ENCODE assay signal across 8 cellular contexts in genomic region chr11:75214411-75214821, GRCh38. TPM values are rescaled to one million over a fixed set of nuclear protein-coding genes. Genes with fewer than 3 reads are reported as not detected.
DNase-seq lines count a peak whose midpoint lies in the region; ATAC-seq and TF ChIP-seq lines count a peak whose summit lies in the region.

No MANE protein-coding gene starts in this region.

- H3K4me3 ChIP-seq in BJ (ENCODE audit: low read depth, low read length), result no peak overlapping the region

- no peaks in the 10 kb centered on the region for H3K36me3 ChIP-seq in BJ (ENCODE audit: control insufficient read depth, insufficient read depth, low read length)

- H3K27me3 ChIP-seq in BJ (ENCODE audit: control insufficient read depth, insufficient read depth, low read length), result peaks cover 3% of the 10 kb centered on the region

- CTCF ChIA-PET in BJ (lab: Yijun Ruan, JAX), result interaction anchor here (0.8 to 3.2 kb wide), 11 partner anchors 9 to 183 kb away, joined by 3 to 19 read pairs (median 4); no protein-coding TSS in a partner anchor

- POLR2A ChIA-PET in BJ (lab: Charles Lee), result no interaction called here

- DNase-seq in BJ (ENCODE audit: low read depth), result no peak
- peak; percentile 15 for DNase-seq in HS-5 (ENCODE audit: low read depth)
- peak; percentile 18 for DNase-seq in SKM-1 (lab: John Stamatoyannopoulos, UW; ENCODE audit: unreplicated experiment)
- peak; percentile 71 for DNase-seq in activated naive CD4-positive, alpha-beta T cell treated with anti-CD3 and anti-CD28 coated beads, Interleukin-2, amount 50 U/mL, for 16 hours
- peak; percentile 69 for DNase-seq in hepatic stellate cell (ENCODE audit: low spot score)
- DNase-seq in stimulated activated CD4-positive, alpha-beta T cell treated with anti-CD3 and anti-CD28 coated beads, Interleukin-12 subunit alpha, Interleukin-12 subunit beta, amount 100 ng/mL, for 24 hours (ENCODE audit: low read depth in 2 of 2), result peak; percentile 40 to 78
- DNase-seq in mesenteric fat pad (ENCODE audit: low spot score), result no peak

- no peak for ATAC-seq in GM18517 (IDR thresholded peaks at IDR 0.05; ENCODE audit: unreplicated experiment)

- peak; percentile 51 for TF ChIP-seq CTCF in BJ (IDR thresholded peaks at IDR 0.05; ENCODE audit: insufficient read depth, low read depth, low read length)

RNA-seq across cellular contexts. Expression of gene TPBGL, which starts 26.2 kb away (rescaled TPM):
- polyA plus RNA-seq in BJ (2011; rRNA removed), result not detected in 2 replicates
- polyA minus RNA-seq in BJ (2011; rRNA and poly(A)+ RNA removed), result not detected in 2 replicates
- 1.6 TPM for total RNA-seq in mesenteric fat pad

Comparison
In these comparisons a context has a peak if more than half of its experiments do, and no peak if none do; other contexts are left out.
1. DNase-seq: peak in HS-5 (single experiment), SKM-1 (single experiment), activated naive CD4-positive, alpha-beta T cell treated with anti-CD3 and anti-CD28 coated beads, Interleukin-2, amount 50 U/mL, for 16 hours (single experiment), hepatic stellate cell (single experiment) and stimulated activated CD4-positive, alpha-beta T cell treated with anti-CD3 and anti-CD28 coated beads, Interleukin-12 subunit alpha, Interleukin-12 subunit beta, amount 100 ng/mL, for 24 hours (2 of 2); none in BJ (single experiment) and mesenteric fat pad (single experiment).